10 cellular contexts compared by ENCODE assay signal in genomic region chr19:36257512-36257876, GRCh38. TPM values are rescaled to one million over a fixed set of nuclear protein-coding genes. Genes with fewer than 3 reads are reported as not detected.
DNase-seq lines count a peak whose midpoint lies in the region; ATAC-seq, FAIRE-seq and TF ChIP-seq lines count a peak whose summit lies in the region.
"Had no signal": no experiment of that assay in that cellular context is flagged by ENCODE, and none has a peak within 500 bp of the region (broad histone marks: within the 10 kb centered on the region; RNA-seq: fewer than 3 reads in every experiment).

No MANE protein-coding gene starts in this region.

- no peak for TF ChIP-seq RAD21 in K562 (CRISPR knock-in tag; conservative IDR thresholded peaks at IDR 0.05 in 1 of 2, IDR thresholded peaks at IDR 0.05 in 1 of 2)

- H3K4me1 ChIP-seq in K562 (replicated peaks in 1 of 2; ENCODE audit: control insufficient read depth in 2 of 2, insufficient read depth in 2 of 2, low read length in 2 of 2) (peaks cover 0 to 13% of the 10 kb centered on the region in 2 experiments; a peak in 2 of 5 replicates), kidney (ENCODE audit: control insufficient read depth in 1 of 2, insufficient read depth in 1 of 2, low read depth in 1 of 2, low read length in 2 of 2) (peaks cover 0 to 6% of the 10 kb centered on the region in 2 donors), skeletal muscle satellite cell (ENCODE audit: control insufficient read depth, insufficient read depth, low read length) (no peaks in the 10 kb centered on the region)

- DNase-seq in H7 (no peak), K562 (ENCODE audit: extremely low read depth in 1 of 4, low spot score in 3 of 4) (no peak), kidney (peak; percentile 66), foreskin melanocyte (no peak), D341Med (ENCODE audit: low spot score) (no peak)
- DNase-seq: activated CD8-positive, alpha-beta memory T cell treated with anti-CD3 and anti-CD28 coated beads, Interleukin-2, amount 50 U/mL, for 4 hours; RPMI8226 had no signal

- no peaks in the 10 kb centered on the region; the same call in 1 of the 2 replicates for H3K27me3 ChIP-seq in H7 (ENCODE audit: control insufficient read depth, insufficient read depth, low read length)
- peaks cover 4 to 37% of the 10 kb centered on the region in 2 experiments; a peak in 3 of 5 replicates for H3K27me3 ChIP-seq in K562 (ENCODE audit: control insufficient read depth in 2 of 2, insufficient read depth in 2 of 2, low read length in 2 of 2)
- no peaks in the 10 kb centered on the region for H3K27me3 ChIP-seq in skeletal muscle satellite cell (ENCODE audit: control insufficient read depth, insufficient read depth, low read length)

- H3K36me3 ChIP-seq in H7 (replicated peaks; ENCODE audit: control insufficient read depth, insufficient read depth, low read length): no peaks in the 10 kb centered on the region
- H3K36me3 ChIP-seq in K562 (ENCODE audit: control insufficient read depth, insufficient read depth, low read length): no peaks in the 10 kb centered on the region
- no peaks in the 10 kb centered on the region for H3K36me3 ChIP-seq in kidney (ENCODE audit: control insufficient read depth in 1 of 2, insufficient read depth in 2 of 2, low read length in 2 of 2)
- no peaks in the 10 kb centered on the region for H3K36me3 ChIP-seq in skeletal muscle satellite cell (ENCODE audit: insufficient read depth, low read length)

- in situ Hi-C loops in K562 (cut with MboI): loop anchor here (5.0 kb wide), 1 partner anchor 45 kb away; no protein-coding TSS in a partner anchor

- no peak overlapping the region for H3K4me2 ChIP-seq in K562 (ENCODE audit: insufficient read depth, low read length)
- peak overlapping the region; percentile 71 for H3K4me2 ChIP-seq in skeletal muscle satellite cell (ENCODE audit: low read length)

- H3K27ac ChIP-seq in K562 (ENCODE audit: extremely low read depth, low read depth, low read length): no peak overlapping the region
- peak overlapping the region in 1 of 2 donors; percentile 17 for H3K27ac ChIP-seq in kidney (ENCODE audit: low read depth in 2 of 2, low read length in 2 of 2)

- H3K9me1 ChIP-seq in K562 (ENCODE audit: control insufficient read depth, insufficient read depth, low read length): no peaks in the 10 kb centered on the region

- intact Hi-C loops in K562 (cut with micrococcal nuclease): no loop called here
- intact Hi-C loops in kidney (cut with DNase I): no loop called here

- H3K79me2 ChIP-seq in K562 (ENCODE audit: control insufficient read depth, insufficient read depth, low read length): no peaks in the 10 kb centered on the region

- TF ChIP-seq EP300 in K562 (IDR thresholded peaks at IDR 0.05; ENCODE audit: low read length): no peak

- no peaks in the 10 kb centered on the region for H4K20me1 ChIP-seq in K562 (replicated peaks; ENCODE audit: control insufficient read depth, insufficient read depth, low read length)

- no peak for TF ChIP-seq CTCF in K562 (IDR thresholded peaks at IDR 0.05 in 2 of 3, conservative IDR thresholded peaks at IDR 0.05 in 1 of 3; ENCODE audit: insufficient read depth in 2 of 3, low read depth in 1 of 3, low read length in 3 of 3)
- no peak for TF ChIP-seq CTCF in kidney (IDR thresholded peaks at IDR 0.05; ENCODE audit: borderline replicate concordance, extremely low read depth, insufficient read depth)

- 41% methylated on average over 27 of the region's 37 CpGs for WGBS in K562 (ENCODE audit: insufficient coverage, low coverage, missing lambda C conversion rate)

- no TSS peak for BruUV-seq in K562 (replicated peaks; lab: Mats Ljungman, UMichigan)

- ATAC-seq in K562 (no peak), HG02870 (IDR thresholded peaks at IDR 0.05; ENCODE audit: unreplicated experiment) (no peak), HG03196 (IDR thresholded peaks at IDR 0.05; ENCODE audit: unreplicated experiment) (no peak)

- H3K9ac ChIP-seq in K562 (ENCODE audit: insufficient read depth in 1 of 2, low read depth in 2 of 2, low read length in 2 of 2) (no peak overlapping the region), kidney (ENCODE audit: low read length in 2 of 2) (peak overlapping the region; percentile 17 to 40), skeletal muscle satellite cell (ENCODE audit: low read depth, low read length) (peak overlapping the region; percentile 45)

- H3K9me3 ChIP-seq in K562 (replicated peaks; ENCODE audit: control insufficient read depth, insufficient read depth, low read depth, low read length) (no peaks in the 10 kb centered on the region), kidney (ENCODE audit: control insufficient read depth in 1 of 2, low read length in 2 of 2) (no peaks in the 10 kb centered on the region), skeletal muscle satellite cell (replicated peaks; ENCODE audit: low read length) (no peaks in the 10 kb centered on the region)

- POLR2A ChIA-PET in K562 (lab: Yijun Ruan, JAX): no interaction called here

- no peak overlapping the region for H2AFZ ChIP-seq in K562 (ENCODE audit: low read depth, low read length)

- TF ChIP-seq POLR2A in K562 (conservative IDR thresholded peaks at IDR 0.05): no peak

- peak overlapping the region; percentile 49; the same call in 1 of the 2 replicates for H3K4me3 ChIP-seq in H7 (ENCODE audit: insufficient read depth, low read depth, low read length)
- H3K4me3 ChIP-seq in K562: no peak overlapping the region
- H3K4me3 ChIP-seq in kidney (ENCODE audit: low read length in 2 of 2): peak overlapping the region; percentile 70 to 78
- peak overlapping the region; percentile 66 for H3K4me3 ChIP-seq in skeletal muscle satellite cell (ENCODE audit: low read length)

- CTCF ChIA-PET in K562 (lab: Yijun Ruan, JAX; ENCODE audit: low intra/inter-chr PET ratio): no interaction called here

- no peak for FAIRE-seq in K562 (lab: Jason Lieb, UNC)
- no peak for FAIRE-seq in kidney (lab: Jason Lieb, UNC)

TF ChIP-seq in K562, 482 proteins besides CTCF, POLR2A, EP300 and RAD21:
- peak; percentile 74 to 76 for TF ChIP-seq NRF1 (conservative IDR thresholded peaks at IDR 0.05 in 1 of 2, IDR thresholded peaks at IDR 0.05 in 1 of 2)
- no peak for TF ChIP-seq KAT7 (CRISPR knock-in tag; IDR thresholded peaks at IDR 0.05; ENCODE audit: borderline replicate concordance)

RNA-seq across cellular contexts. Expression of gene ZNF146, which starts 42.6 kb away (rescaled TPM):
- 156 and 219 TPM in 2 replicates for total RNA-seq in H7 (2014; rRNA removed; shearing (Covaris generic))
- total RNA-seq in K562 (2011; cell fraction: chromatin; rRNA removed; ENCODE audit: low replicate concordance): 59.1 and 134 TPM in 2 replicates
- 39.9 and 49.0 TPM in 2 replicates for total RNA-seq in K562 (2011; cell fraction: nucleolus; rRNA removed)
- 83.6 and 109 TPM in 2 replicates for total RNA-seq in K562 (2011; cell fraction: nucleoplasm; rRNA removed)
- total RNA-seq in K562 (2014; rRNA removed) (102 TPM in 2 replicates), K562 (2014; rRNA removed; fragmentation: Illumina TruSeq; extraction: Trizol) (195 and 223 TPM in 2 replicates), K562 (2015; rRNA removed; fragmentation: Illumina TruSeq; extraction: Trizol) (182 and 187 TPM in 2 replicates), K562 (2021) (92.4 and 99.9 TPM in 2 replicates), kidney (50.8 TPM)
- polyA plus RNA-seq in K562 (2011; rRNA removed) (98.8 and 124 TPM in 2 replicates), K562 (2014; fragmentation: Illumina TruSeq; extraction: Trizol) (146 and 185 TPM in 2 replicates), K562 (2014; fragmentation: Nextera tagmentation; extraction: Ambion mirVana) (100 to 1,000 TPM in 1 of 2 experiments, 10 to 100 TPM in 1; 36.2 to 116 TPM), K562 (2014; rRNA removed) (102 and 107 TPM in 2 replicates), kidney (ENCODE audit: insufficient read depth, low read depth, low replicate concordance) (21.0 TPM)
- 14.8 and 36.3 TPM in 2 replicates for polyA plus RNA-seq in K562 (2011; cell fraction: cytosol; rRNA removed)
- 21.8 and 34.3 TPM in 2 replicates for polyA plus RNA-seq in K562 (2011; cell fraction: nucleus; rRNA removed)
- polyA plus RNA-seq in K562 (2012): 66.6 and 84.1 TPM in 2 replicates
- polyA minus RNA-seq in K562 (2011; rRNA and poly(A)+ RNA removed): 160 and 197 TPM in 2 replicates
- 52.6 and 57.3 TPM in 2 replicates for polyA minus RNA-seq in K562 (2011; cell fraction: cytosol; rRNA and poly(A)+ RNA removed)
- 15.9 and 36.4 TPM in 2 replicates for polyA minus RNA-seq in K562 (2011; cell fraction: nucleus; rRNA and poly(A)+ RNA removed)
- 81.9 and 95.8 TPM in 2 replicates for total RNA-seq in skeletal muscle satellite cell (2012; rRNA removed)

RNA-seq across cellular contexts. Expression of gene ZNF565, which starts 43.0 kb away (rescaled TPM):
- 2.6 and 4.4 TPM in 2 replicates for total RNA-seq in H7 (2014; rRNA removed; shearing (Covaris generic))
- 7.4 and 10.8 TPM in 2 replicates for total RNA-seq in K562 (2011; cell fraction: chromatin; rRNA removed; ENCODE audit: low replicate concordance)
- 5.0 and 5.5 TPM in 2 replicates for total RNA-seq in K562 (2011; cell fraction: nucleolus; rRNA removed)
- total RNA-seq in K562 (2011; cell fraction: nucleoplasm; rRNA removed): 4.0 and 5.6 TPM in 2 replicates
- total RNA-seq in K562 (2014; rRNA removed) (1.3 TPM in 2 replicates), K562 (2014; rRNA removed; fragmentation: Illumina TruSeq; extraction: Trizol) (2.9 and 3.0 TPM in 2 replicates), K562 (2015; rRNA removed; fragmentation: Illumina TruSeq; extraction: Trizol) (2.5 and 3.0 TPM in 2 replicates), K562 (2021) (1.8 TPM in 2 replicates), kidney (4.6 TPM)
- polyA plus RNA-seq in K562 (2011; rRNA removed) (2.6 and 3.2 TPM in 2 replicates), K562 (2014; fragmentation: Illumina TruSeq; extraction: Trizol) (1.8 and 2.3 TPM in 2 replicates), K562 (2014; fragmentation: Nextera tagmentation; extraction: Ambion mirVana) (1 to 10 TPM; 2.6 to 2.7 TPM), K562 (2014; rRNA removed) (1.7 and 2.5 TPM in 2 replicates), kidney (ENCODE audit: insufficient read depth, low read depth, low replicate concordance) (1.5 TPM)
- 0.82 and 1.1 TPM in 2 replicates for polyA plus RNA-seq in K562 (2011; cell fraction: cytosol; rRNA removed)
- polyA plus RNA-seq in K562 (2011; cell fraction: nucleus; rRNA removed): 2.7 and 3.9 TPM in 2 replicates
- polyA plus RNA-seq in K562 (2012): 1.2 and 1.3 TPM in 2 replicates
- 4.2 and 5.2 TPM in 2 replicates for polyA minus RNA-seq in K562 (2011; rRNA and poly(A)+ RNA removed)
- 1.1 and 2.1 TPM in 2 replicates for polyA minus RNA-seq in K562 (2011; cell fraction: cytosol; rRNA and poly(A)+ RNA removed)
- polyA minus RNA-seq in K562 (2011; cell fraction: nucleus; rRNA and poly(A)+ RNA removed): 1.2 and 2.3 TPM in 2 replicates
- total RNA-seq in skeletal muscle satellite cell (2012; rRNA removed): 2.8 and 5.3 TPM in 2 replicates

Comparison
In these comparisons a context has a peak if more than half of its experiments do, and no peak if none do; other contexts are left out.
1. H3K9ac ChIP-seq: peak in kidney (2 of 2) and skeletal muscle satellite cell (single experiment); none in K562 (0 of 2).